In the genomic region with DNA sequence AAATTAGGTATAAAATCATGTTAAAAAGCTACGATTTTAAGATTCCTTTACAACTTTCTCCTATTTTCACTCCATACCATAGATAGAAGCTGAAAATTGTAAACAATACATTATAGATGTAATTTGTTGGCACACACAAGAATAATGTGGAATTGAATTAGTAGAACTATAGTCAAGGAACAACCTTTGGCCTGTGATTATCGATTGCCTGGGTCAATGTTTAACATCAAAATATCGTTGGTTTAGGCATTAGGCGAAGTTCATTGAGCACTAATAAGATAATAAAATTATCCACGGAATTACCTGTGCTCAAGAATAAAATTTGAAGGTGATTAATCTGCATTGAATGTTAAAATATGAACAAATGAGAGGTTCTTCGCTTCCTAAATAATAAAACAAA, we compare ENCODE assay signal across 24 cellular contexts.
"Had no signal": no experiment of that assay in that cellular context is flagged by ENCODE, and none has a peak within 500 bp of the region (broad histone marks: within the 10 kb centered on the region; RNA-seq: fewer than 3 reads in every experiment).

No MANE protein-coding gene starts in this region.

- H2AFZ ChIP-seq: parathyroid adenoma had no signal

- H3K36me3 ChIP-seq: gastrocnemius medialis, neutrophil, prostate gland, right atrium auricular region, sigmoid colon, spleen, tibial artery had no signal

- H3K4me3 ChIP-seq: gastrocnemius medialis, lung, prostate gland, right atrium auricular region, sigmoid colon, spleen, testis, tibial artery had no signal

- H3K79me2 ChIP-seq: parathyroid adenoma had no signal

- H3K4me1 ChIP-seq: gastrocnemius medialis, parathyroid adenoma, prostate gland, right atrium auricular region, sigmoid colon, spleen, testis, tibial artery had no signal

- H3K27me3 ChIP-seq: gastrocnemius medialis, neutrophil, right atrium auricular region, sigmoid colon, spleen, testis, tibial artery had no signal

- H3K9ac ChIP-seq: parathyroid adenoma had no signal

- DNase-seq: cerebellar nuclear complex; cortex of kidney; foreskin fibroblast; gastrocnemius medialis; head of caudate nucleus; islet precursor cell; kidney glomerular epithelial cell; left colon; left ventricle myocardium superior; naive B cell; sigmoid colon; spleen; stimulated activated CD4-positive, alpha-beta T cell treated with anti-CD3 and anti-CD28 coated beads, Interleukin-4, amount 100 ng/mL, for 4 hours; stimulated activated naive CD8-positive, alpha-beta T cell treated with anti-CD3 and anti-CD28 coated beads, Interleukin-15, Interleukin-2, amounts not matched to agents 100 U/mL and 50 U/mL, for 24 hours; substantia nigra; testis; tibial artery had no signal

- ATAC-seq: gastrocnemius medialis; left colon; left ventricle myocardium superior; natural killer cell treated with Interleukin-12 subunit alpha and Interleukin-12 subunit beta and Interleukin-15 and Interleukin-18, amount 100 ng/mL, for 72 hours; stimulated activated memory B cell treated with anti-CD40 and anti-IgM and Interleukin-4, amounts not matched to agents 10 μg/mL and 1 μg/mL and 100 μg/mL, for 72 hours; stimulated activated naive CD8-positive, alpha-beta T cell treated with anti-CD3 and anti-CD28 coated beads, Interleukin-15, Interleukin-2, amounts not matched to agents 100 U/mL and 50 U/mL, for 24 hours had no signal

- H3K9me3 ChIP-seq: gastrocnemius medialis, neutrophil, prostate gland, right atrium auricular region, sigmoid colon, testis, tibial artery had no signal

- H3K27ac ChIP-seq: gastrocnemius medialis, neutrophil, parathyroid adenoma, prostate gland, right atrium auricular region, sigmoid colon, spleen, testis, tibial artery had no signal
